In the genomic region with DNA sequence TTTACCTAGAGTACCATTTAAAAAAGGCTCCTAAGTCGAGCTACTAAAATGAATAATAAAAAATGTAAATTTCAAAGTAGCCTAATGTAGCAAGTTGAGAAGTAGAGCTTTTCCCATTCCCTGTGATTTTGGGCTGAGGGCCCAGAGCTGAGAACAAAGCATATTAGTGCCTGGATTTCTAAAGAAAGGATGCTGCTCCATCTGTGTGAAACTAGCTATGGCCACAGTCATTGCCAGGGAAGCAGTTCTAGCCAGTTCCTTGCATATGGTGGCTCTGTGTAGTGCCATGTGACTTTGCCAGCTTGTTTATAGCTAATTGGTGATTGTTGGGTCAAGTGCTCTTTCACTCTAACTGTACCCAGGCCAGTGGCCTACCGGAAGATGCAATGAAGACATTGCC, we compare ENCODE assay signal across 29 cellular contexts.
"Had no signal": no experiment of that assay in that cellular context is flagged by ENCODE, and none has a peak within 500 bp of the region (broad histone marks: within the 10 kb centered on the region; RNA-seq: fewer than 3 reads in every experiment).

No MANE protein-coding gene starts in this region.

- H3K27me3 ChIP-seq: brain microvascular endothelial cell, MG63, SJCRH30 had no signal

- H3K27ac Mint-ChIP-seq: activated CD4-positive, alpha-beta T cell treated with anti-CD3 and anti-CD28 coated beads, Interleukin-2, amount 10 ng/mL, durations not matched to agents 24 days and 14 days; activated CD8-positive, alpha-beta T cell treated with anti-CD3 and anti-CD28 coated beads for 36 hours; activated naive CD8-positive, alpha-beta T cell treated with anti-CD3 and anti-CD28 coated beads for 36 hours; activated T-cell treated with anti-CD3 and anti-CD28 coated beads, Interleukin-2, amount 50 U/mL, for 72 hours had no signal

- H3K9me3 Mint-ChIP-seq: activated T-helper 17 cell treated with anti-CD3 and anti-CD28 coated beads, Interleukin-2, amount 50 U/mL, for 72 hours had no signal

- H3K4me3 Mint-ChIP-seq: activated CD4-positive, alpha-beta T cell treated with anti-CD3 and anti-CD28 coated beads, Interleukin-2, amount 10 ng/mL, durations not matched to agents 24 days and 14 days; activated CD8-positive, alpha-beta T cell treated with anti-CD3 and anti-CD28 coated beads for 36 hours; activated naive CD8-positive, alpha-beta T cell treated with anti-CD3 and anti-CD28 coated beads for 36 hours had no signal

- H3K27me3 Mint-ChIP-seq: activated CD4-positive, alpha-beta T cell treated with anti-CD3 and anti-CD28 coated beads, Interleukin-2, amount 10 ng/mL, durations not matched to agents 24 days and 14 days; activated naive CD8-positive, alpha-beta T cell treated with anti-CD3 and anti-CD28 coated beads for 36 hours; activated T-helper 17 cell treated with anti-CD3 and anti-CD28 coated beads, Interleukin-2, amount 50 U/mL, for 72 hours had no signal

- ATAC-seq: activated CD8-positive, alpha-beta T cell treated with anti-CD3 and anti-CD28 coated beads for 36 hours; Panc1 had no signal

- H3K4me3 ChIP-seq: MG63, SJCRH30, SK-N-MC had no signal

- DNase-seq: activated CD4-positive, alpha-beta T cell treated with anti-CD3 and anti-CD28 coated beads, Interleukin-2, amount 10 ng/mL, durations not matched to agents 24 days and 14 days; activated CD4-positive, alpha-beta T cell treated with anti-CD3 and anti-CD28 coated beads, Interleukin-2, amount 50 U/mL, for 4 hours; activated CD8-positive, alpha-beta T cell treated with anti-CD3 and anti-CD28 coated beads for 36 hours; activated effector memory CD4-positive, alpha-beta T cell treated with anti-CD3 and anti-CD28 coated beads, Interleukin-2, amount 50 U/mL, for 16 hours; activated naive CD4-positive, alpha-beta T cell; activated naive CD4-positive, alpha-beta T cell treated with anti-CD3 and anti-CD28 coated beads, Interleukin-2, amount 50 U/mL, for 16 hours; activated naive CD8-positive, alpha-beta T cell treated with anti-CD3 and anti-CD28 coated beads for 36 hours; activated T-cell treated with anti-CD3 and anti-CD28 coated beads, Interleukin-2, amount 50 U/mL, for 1 hour; activated T-cell treated with anti-CD3 and anti-CD28 coated beads, Interleukin-2, amount 50 U/mL, for 72 hours; amniotic stem cell; aorta; brain microvascular endothelial cell; central memory CD4-positive, alpha-beta T cell; Kasumi-1; MG63; NCI-H1048; NCI-H1105 treated with DMSO at 0.1 percent for 48 hours; NCI-H1436; NCI-H187; NCI-H2029 treated with DMSO at 0.1 percent for 48 hours; NCI-H2107; NCI-H226; NCI-H524 treated with DMSO at 0.1 percent for 48 hours; SHP77; SJCRH30; T1000 had no signal

- H3K27ac ChIP-seq: brain microvascular endothelial cell, SJCRH30, SK-N-MC had no signal

- H3K4me1 ChIP-seq: SJCRH30 had no signal

- H3K9me3 ChIP-seq: MG63 had no signal

- H3K36me3 ChIP-seq: brain microvascular endothelial cell, MG63, SJCRH30 had no signal
